10 cellular contexts compared by ENCODE assay signal in genomic region chr1:1361982-1362423, GRCh38. TPM values are rescaled to one million over a fixed set of nuclear protein-coding genes. Genes with fewer than 3 reads are reported as not detected.
A peak's percentile ranks its signal among the peaks of the same experiment; 100 is the strongest.
DNase-seq lines count a peak whose midpoint lies in the region; ATAC-seq and TF ChIP-seq lines count a peak whose summit lies in the region.
"Had no signal": no experiment of that assay in that cellular context is flagged by ENCODE, and none has a peak within 500 bp of the region (broad histone marks: within the 10 kb centered on the region; RNA-seq: fewer than 3 reads in every experiment).

No MANE protein-coding gene starts in this region.

- H3K4me2 ChIP-seq in osteoblast (ENCODE audit: insufficient read depth, low read length) = peak overlapping the region; percentile 89

- H3K27ac ChIP-seq in SJSA1 = peak overlapping the region; percentile 90
- H3K27ac ChIP-seq in osteoblast (ENCODE audit: low read depth, low read length) = peak overlapping the region; percentile 85

- peak; percentile 82 for DNase-seq in AG08396 (ENCODE audit: low spot score)
- DNase-seq in SJSA1 (ENCODE audit: low read depth in 1 of 2, low spot score in 2 of 2) = peak; percentile 61 to 77
- DNase-seq in foreskin melanocyte = peak; percentile 72
- DNase-seq in osteoblast (ENCODE audit: insufficient read length, low spot score, missing footprints) = peak; percentile 94
- DNase-seq in NCI-H2029 treated with DMSO at 0.1 percent for 48 hours (lab: John Stamatoyannopoulos, UW) = no peak
- no peak for DNase-seq in pons (ENCODE audit: low spot score)
- no peak for DNase-seq in HuH-7.5 (ENCODE audit: low spot score)
- DNase-seq: activated T-cell treated with anti-CD3 and anti-CD28 coated beads for 4 hours, PC-3 had no signal

- H3K9me3 ChIP-seq in SJSA1 (replicated peaks) = peaks cover 8% of the 10 kb centered on the region
- peaks cover under 1% of the 10 kb centered on the region for H3K9me3 ChIP-seq in osteoblast (ENCODE audit: low read depth, low read length)

- peaks cover 1% of the 10 kb centered on the region for H3K36me3 ChIP-seq in SJSA1
- H3K36me3 ChIP-seq in osteoblast (ENCODE audit: insufficient read depth, low read length) = no peaks in the 10 kb centered on the region

- peak; percentile 20 for TF ChIP-seq CTCF in osteoblast (IDR thresholded peaks at IDR 0.05; ENCODE audit: extremely low read depth, low read depth, low read length)

- H3K27me3 ChIP-seq in SJSA1 (replicated peaks) (no peaks in the 10 kb centered on the region), osteoblast (ENCODE audit: insufficient read depth, low read length) (no peaks in the 10 kb centered on the region)

- H3K4me1 ChIP-seq in SJSA1 (replicated peaks) = peaks cover 49% of the 10 kb centered on the region
- peaks cover 40% of the 10 kb centered on the region for H3K4me1 ChIP-seq in osteoblast (ENCODE audit: insufficient read depth, low read length)

- ATAC-seq in HG03521 (IDR thresholded peaks at IDR 0.05; ENCODE audit: unreplicated experiment) = no peak
- ATAC-seq: PC-3 had no signal

- peaks cover 21% of the 10 kb centered on the region for H3K79me2 ChIP-seq in osteoblast (ENCODE audit: insufficient read depth, low read length)

- peak overlapping the region; percentile 53 for H2AFZ ChIP-seq in osteoblast (ENCODE audit: low read length)

- H4K20me1 ChIP-seq in osteoblast (ENCODE audit: insufficient read depth, low read length) = peaks cover 4% of the 10 kb centered on the region

- H3K4me3 ChIP-seq in SJSA1 (no peak overlapping the region), osteoblast (ENCODE audit: insufficient read depth, low read length) (peak overlapping the region; percentile 42)

RNA-seq across cellular contexts. Expression of gene MXRA8, which starts 3.6 kb away (rescaled TPM):
- total RNA-seq in SJSA1 (2014; rRNA removed; shearing (Covaris generic)) = 192 and 224 TPM in 2 replicates
- 689 and 735 TPM in 2 replicates for total RNA-seq in osteoblast

RNA-seq across cellular contexts. Expression of gene DVL1, which starts 12.8 kb away (rescaled TPM):
- total RNA-seq in SJSA1 (2014; rRNA removed; shearing (Covaris generic)) = 85.2 and 95.9 TPM in 2 replicates
- 73.5 and 81.9 TPM in 2 replicates for total RNA-seq in osteoblast

RNA-seq across cellular contexts. Expression of gene AURKAIP1, which starts 13.0 kb away (rescaled TPM):
- total RNA-seq in SJSA1 (2014; rRNA removed; shearing (Covaris generic)) = 180 and 360 TPM in 2 replicates
- total RNA-seq in osteoblast = 64.8 and 74.6 TPM in 2 replicates

RNA-seq across cellular contexts. Expression of gene TAS1R3, which starts 30.9 kb away (rescaled TPM):
- total RNA-seq in SJSA1 (2014; rRNA removed; shearing (Covaris generic)) = 0.03 and 0.16 TPM in 2 replicates
- under 0.01 TPM in 2 replicates for total RNA-seq in osteoblast

RNA-seq across cellular contexts. Expression of gene CCNL2, which starts 37.1 kb away (rescaled TPM):
- total RNA-seq in SJSA1 (2014; rRNA removed; shearing (Covaris generic)) = 69.4 and 79.0 TPM in 2 replicates
- total RNA-seq in osteoblast = 138 and 139 TPM in 2 replicates

Comparison
In these comparisons a context has a peak if more than half of its experiments do, and no peak if none do; other contexts are left out.
1. DNase-seq: peak in AG08396 (single experiment), SJSA1 (2 of 2), foreskin melanocyte (single experiment) and osteoblast (single experiment); none in NCI-H2029 treated with DMSO at 0.1 percent for 48 hours (single experiment), pons (single experiment) and HuH-7.5 (single experiment).